In genomic region chr16:21166561-21166961, GRCh38 we compare ENCODE assay signal across 1 cellular context.
TF ChIP-seq lines count a peak whose summit lies in the region.

No MANE protein-coding gene starts in this region.

TF ChIP-seq in K562, 482 proteins besides CTCF, POLR2A, EP300 and RAD21:
- TF ChIP-seq FOS (IDR thresholded peaks at IDR 0.05; ENCODE audit: extremely low read depth, insufficient read length) = no peak
- no peak for TF ChIP-seq NUFIP1 (IDR thresholded peaks at IDR 0.05; ENCODE audit: partially characterized antibody)
- no peak for TF ChIP-seq HDAC3 (IDR thresholded peaks at IDR 0.05; ENCODE audit: borderline replicate concordance, partially characterized antibody)
- TF ChIP-seq EHMT2 (IDR thresholded peaks at IDR 0.05) = peak; percentile 69; the same call in 1 of the 2 replicates
- no peak for TF ChIP-seq SREBF2 (CRISPR knock-in tag; IDR thresholded peaks at IDR 0.05)
- no peak for TF ChIP-seq RNF2 (IDR thresholded peaks at IDR 0.05)
- no peak for TF ChIP-seq ZBTB5 (IDR thresholded peaks at IDR 0.05)
- peak; percentile 71 for TF ChIP-seq MIER1 (IDR thresholded peaks at IDR 0.05; ENCODE audit: low read depth)
